Comparison of ENCODE assay signal across 31 cellular contexts in genomic region chr21:39932335-39932734, GRCh38.
"Had no signal": no experiment of that assay in that cellular context is flagged by ENCODE, and none has a peak within 500 bp of the region (broad histone marks: within the 10 kb centered on the region; RNA-seq: fewer than 3 reads in every experiment).

No MANE protein-coding gene starts in this region.

- H3K4me3 ChIP-seq: adrenal gland, ascending aorta, body of pancreas, breast epithelium, cardiac muscle cell had no signal

- H3K4me1 ChIP-seq: adrenal gland, ascending aorta, breast epithelium had no signal

- DNase-seq: activated effector memory CD4-positive, alpha-beta T cell treated with anti-CD3 and anti-CD28 coated beads, Interleukin-2, amount 50 U/mL, for 16 hours; activated effector memory CD4-positive, alpha-beta T cell treated with Interleukin-2 at 50 U/mL for 16 hours; activated gamma-delta T cell; activated gamma-delta T cell treated with Interleukin-2 at 50 U/mL for 16 hours; activated naive CD4-positive, alpha-beta T cell; activated naive CD4-positive, alpha-beta T cell treated with anti-CD3 and anti-CD28 coated beads for 36 hours; activated naive CD4-positive, alpha-beta T cell treated with anti-CD3 and anti-CD28 coated beads, Interleukin-2, amount 10 ng/mL, durations not matched to agents 7 days and 5 days; activated naive CD4-positive, alpha-beta T cell treated with anti-CD3 and anti-CD28 coated beads, Interleukin-2, amount 50 U/mL, for 16 hours; activated naive CD4-positive, alpha-beta T cell treated with Interleukin-2 at 50 U/mL for 16 hours; activated naive CD8-positive, alpha-beta T cell treated with anti-CD3 and anti-CD28 coated beads for 36 hours; activated naive CD8-positive, alpha-beta T cell treated with anti-CD3 and anti-CD28 coated beads, Interleukin-2, amount 10 ng/mL, durations not matched to agents 7 days and 5 days; activated naive CD8-positive, alpha-beta T cell treated with anti-CD3 and anti-CD28 coated beads, Interleukin-2, amount 50 U/mL, for 24 hours; activated T-cell treated with anti-CD3 and anti-CD28 coated beads, Interleukin-2, amount 50 U/mL, for 1 hour; activated T-cell treated with anti-CD3 and anti-CD28 coated beads, Interleukin-2, amount 50 U/mL, for 24 hours; activated T-cell treated with anti-CD3 and anti-CD28 coated beads, Interleukin-2, amount 50 U/mL, for 4 hours; activated T-cell treated with anti-CD3 and anti-CD28 coated beads, Interleukin-2, amount 50 U/mL, for 48 hours; activated T-cell treated with anti-CD3 and anti-CD28 coated beads, Interleukin-2, amount 50 U/mL, for 72 hours; adrenal gland; amniotic stem cell; amygdala; anterior cingulate cortex; aorta; body of pancreas; brain microvascular endothelial cell; central memory CD4-positive, alpha-beta T cell; cerebellar nuclear complex had no signal

- H3K36me3 ChIP-seq: adrenal gland, ascending aorta, brain microvascular endothelial cell, breast epithelium, cardiac muscle cell had no signal

- H3K9me3 ChIP-seq: adrenal gland, ascending aorta, body of pancreas, breast epithelium had no signal

- ATAC-seq: activated naive CD4-positive, alpha-beta T cell treated with anti-CD3 and anti-CD28 coated beads, Interleukin-2, amount 50 U/mL, for 72 hours; activated naive CD8-positive, alpha-beta T cell treated with anti-CD3 and anti-CD28 coated beads, Interleukin-2, amount 50 U/mL, for 24 hours; activated T-cell treated with anti-CD3 and anti-CD28 coated beads, Interleukin-2, amount 50 U/mL, for 4 hours; activated T-cell treated with anti-CD3 and anti-CD28 coated beads, Interleukin-2, amount 50 U/mL, for 72 hours; activated T-helper 17 cell treated with anti-CD3 and anti-CD28 coated beads, Interleukin-2, amount 50 U/mL, for 72 hours; body of pancreas had no signal

- H3K27ac ChIP-seq: adrenal gland, ascending aorta, body of pancreas, brain microvascular endothelial cell, breast epithelium, cardiac muscle cell had no signal

- H3K27me3 ChIP-seq: adrenal gland, ascending aorta, body of pancreas, brain microvascular endothelial cell, cardiac muscle cell had no signal
